In genomic region chr1:15966081-15966955, GRCh38 we compare ENCODE assay signal across 9 cellular contexts. TPM values are rescaled to one million over a fixed set of nuclear protein-coding genes. Genes with fewer than 3 reads are reported as not detected.
A peak's percentile ranks its signal among the peaks of the same experiment; 100 is the strongest.
DNase-seq lines count a peak whose midpoint lies in the region; ATAC-seq lines count a peak whose summit lies in the region.
"Had no signal": no experiment of that assay in that cellular context is flagged by ENCODE, and none has a peak within 500 bp of the region (broad histone marks: within the 10 kb centered on the region; RNA-seq: fewer than 3 reads in every experiment).

No MANE protein-coding gene starts in this region.

- CTCF ChIA-PET in activated CD4-positive, alpha-beta T cell treated with anti-CD3 and anti-CD28 coated beads, Interleukin-2, amount 10 ng/mL, durations not matched to agents 7 days and 5 days (lab: Charles Lee) = interaction anchor here (0.6 to 1.5 kb wide), 5 partner anchors 8 to 128 kb away, joined by 3 to 4 read pairs (median 3); partner anchors contain the start of gene ZBTB17

- no peak overlapping the region for H3K4me3 ChIP-seq in esophagus (ENCODE audit: low read depth in 1 of 2, low read length in 2 of 2)
- no peak overlapping the region for H3K4me3 ChIP-seq in skeletal muscle satellite cell (ENCODE audit: low read length)

- H3K27ac Mint-ChIP-seq in activated CD4-positive, alpha-beta T cell treated with anti-CD3 and anti-CD28 coated beads, Interleukin-2, amount 10 ng/mL, durations not matched to agents 7 days and 5 days = peak overlapping the region; percentile 86

- peaks cover 50% of the 10 kb centered on the region for H3K36me3 Mint-ChIP-seq in activated CD4-positive, alpha-beta T cell treated with anti-CD3 and anti-CD28 coated beads, Interleukin-2, amount 10 ng/mL, durations not matched to agents 7 days and 5 days (ENCODE audit: low read depth)

- WGBS in esophagus, 2 donors = 45 to 53% methylated on average over 18 of the region's 18 CpGs

- H3K9me3 Mint-ChIP-seq in activated CD4-positive, alpha-beta T cell treated with anti-CD3 and anti-CD28 coated beads, Interleukin-2, amount 10 ng/mL, durations not matched to agents 7 days and 5 days = no peaks in the 10 kb centered on the region

- H3K36me3 ChIP-seq in esophagus (ENCODE audit: control insufficient read depth in 2 of 2, insufficient read depth in 2 of 2, low read length in 1 of 2) (peaks cover 0 to 9% of the 10 kb centered on the region in 2 donors), skeletal muscle satellite cell (ENCODE audit: insufficient read depth, low read length) (no peaks in the 10 kb centered on the region)

- peak overlapping the region; percentile 53 to 64 for H3K27ac ChIP-seq in esophagus (ENCODE audit: low read depth in 2 of 2, low read length in 1 of 2)

- peaks cover 0 to 6% of the 10 kb centered on the region in 2 donors for H3K4me1 ChIP-seq in esophagus (ENCODE audit: control insufficient read depth in 2 of 2, insufficient read depth in 2 of 2, low read length in 1 of 2)
- H3K4me1 ChIP-seq in skeletal muscle satellite cell (ENCODE audit: control insufficient read depth, insufficient read depth, low read length) = peaks cover 28% of the 10 kb centered on the region

- ATAC-seq in GM19328 (IDR thresholded peaks at IDR 0.05; ENCODE audit: unreplicated experiment) = peak; percentile 66
- ATAC-seq in HG03342 (IDR thresholded peaks at IDR 0.05; ENCODE audit: unreplicated experiment) = peak; percentile 66

- peak overlapping the region; percentile 30 for H3K4me3 Mint-ChIP-seq in activated CD4-positive, alpha-beta T cell treated with anti-CD3 and anti-CD28 coated beads, Interleukin-2, amount 10 ng/mL, durations not matched to agents 7 days and 5 days

- peaks cover 57% of the 10 kb centered on the region for H3K4me1 Mint-ChIP-seq in activated CD4-positive, alpha-beta T cell treated with anti-CD3 and anti-CD28 coated beads, Interleukin-2, amount 10 ng/mL, durations not matched to agents 7 days and 5 days

- POLR2A ChIA-PET in activated CD4-positive, alpha-beta T cell treated with anti-CD3 and anti-CD28 coated beads, Interleukin-2, amount 10 ng/mL, durations not matched to agents 7 days and 5 days (lab: Charles Lee) = interaction anchor here (0.6 to 0.7 kb wide), 2 partner anchors 10 kb away, joined by 3 to 4 read pairs; no protein-coding TSS in a partner anchor

- H3K4me2 ChIP-seq in skeletal muscle satellite cell (ENCODE audit: low read length) = peak overlapping the region; percentile 2

- no peaks in the 10 kb centered on the region for H3K27me3 Mint-ChIP-seq in activated CD4-positive, alpha-beta T cell treated with anti-CD3 and anti-CD28 coated beads, Interleukin-2, amount 10 ng/mL, durations not matched to agents 7 days and 5 days

- H3K27me3 ChIP-seq in esophagus (ENCODE audit: control insufficient read depth in 1 of 2, insufficient read depth in 2 of 2, low read length in 2 of 2) (no peaks in the 10 kb centered on the region), skeletal muscle satellite cell (ENCODE audit: control insufficient read depth, insufficient read depth, low read length) (no peaks in the 10 kb centered on the region)

- DNase-seq in activated CD4-positive, alpha-beta T cell treated with anti-CD3 and anti-CD28 coated beads, Interleukin-2, amount 10 ng/mL, durations not matched to agents 7 days and 5 days = peak; percentile 56
- DNase-seq in NCI-H748 treated with DMSO at 0.1 percent for 48 hours (lab: John Stamatoyannopoulos, UW) = no peak
- DNase-seq in HPDE6-E6E7 (ENCODE audit: extremely low spot score) = no peak
- no peak for DNase-seq in GDM1 (lab: John Stamatoyannopoulos, UW)

- no peaks in the 10 kb centered on the region for H3K9me3 ChIP-seq in esophagus (ENCODE audit: control insufficient read depth in 2 of 2, insufficient read depth in 1 of 2, low read depth in 1 of 2, low read length in 1 of 2)
- H3K9me3 ChIP-seq in skeletal muscle satellite cell (replicated peaks; ENCODE audit: low read length) = no peaks in the 10 kb centered on the region

- peak overlapping the region; percentile 13 for H3K9ac ChIP-seq in skeletal muscle satellite cell (ENCODE audit: low read depth, low read length)

RNA-seq across cellular contexts. Expression of gene ZBTB17, which starts 9.6 kb away (rescaled TPM):
- total RNA-seq in activated CD4-positive, alpha-beta T cell treated with anti-CD3 and anti-CD28 coated beads, Interleukin-2, amount 10 ng/mL, durations not matched to agents 7 days and 5 days = 10 to 100 TPM; 34.8 to 38.8 TPM
- polyA plus RNA-seq in esophagus = 10 to 100 TPM; 27.8 to 41.7 TPM
- total RNA-seq in skeletal muscle satellite cell (2012; rRNA removed) = 23.8 and 26.0 TPM in 2 replicates

RNA-seq across cellular contexts. Expression of gene SRARP, which starts 37.7 kb away (rescaled TPM):
- not detected for total RNA-seq in activated CD4-positive, alpha-beta T cell treated with anti-CD3 and anti-CD28 coated beads, Interleukin-2, amount 10 ng/mL, durations not matched to agents 7 days and 5 days
- not detected for polyA plus RNA-seq in esophagus
- not detected in 2 replicates for total RNA-seq in skeletal muscle satellite cell (2012; rRNA removed)
- polyA plus RNA-seq: adipose tissue had no signal

RNA-seq across cellular contexts. Expression of gene HSPB7, which starts 51.5 kb away (rescaled TPM):
- total RNA-seq in activated CD4-positive, alpha-beta T cell treated with anti-CD3 and anti-CD28 coated beads, Interleukin-2, amount 10 ng/mL, durations not matched to agents 7 days and 5 days = not detected
- 10 to 100 TPM in 1 of 2 donors, 1 to 10 TPM in 1; 6.6 to 21.7 TPM for polyA plus RNA-seq in esophagus
- total RNA-seq in skeletal muscle satellite cell (2012; rRNA removed) = 0.51 and 5.9 TPM in 2 replicates

RNA-seq across cellular contexts. Expression of gene CLCNKA, which starts 55.5 kb away (rescaled TPM):
- total RNA-seq in activated CD4-positive, alpha-beta T cell treated with anti-CD3 and anti-CD28 coated beads, Interleukin-2, amount 10 ng/mL, durations not matched to agents 7 days and 5 days = not detected
- under 1 TPM; 0.04 to 0.06 TPM for polyA plus RNA-seq in esophagus
- not detected in 2 replicates for total RNA-seq in skeletal muscle satellite cell (2012; rRNA removed)
